13 cellular contexts compared by ENCODE assay signal in the genomic region with DNA sequence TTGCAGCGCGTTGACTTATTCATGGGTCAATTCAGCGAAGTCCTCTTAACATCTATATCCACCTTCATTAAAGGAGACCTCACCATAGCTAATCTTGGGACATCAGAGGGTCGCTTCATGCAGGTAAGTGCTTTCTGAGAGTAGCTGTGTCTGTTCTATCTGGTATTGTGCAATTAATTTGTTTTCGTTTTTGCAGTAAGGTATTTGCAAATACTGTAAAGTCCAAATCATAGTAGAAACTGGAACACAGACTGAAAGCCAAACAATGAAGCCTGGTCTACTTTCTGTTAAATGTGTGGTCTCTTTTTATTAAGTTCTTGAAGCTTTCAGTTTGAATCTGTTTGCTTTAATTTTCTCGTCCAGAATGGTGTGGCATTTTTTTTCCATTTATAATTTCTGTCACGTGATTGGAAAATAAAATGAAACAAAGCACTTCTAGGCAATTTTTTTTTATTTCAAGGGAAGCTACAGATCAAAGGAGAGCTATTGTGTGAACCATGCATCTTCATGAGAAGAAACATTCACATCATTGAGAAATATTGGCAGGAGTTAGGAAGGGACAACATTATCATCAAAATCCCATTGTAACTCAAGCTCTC. TPM values are rescaled to one million over a fixed set of nuclear protein-coding genes. Genes with fewer than 3 reads are reported as not detected.
"Had no signal": no experiment of that assay in that cellular context is flagged by ENCODE, and none has a peak within 500 bp of the region (broad histone marks: within the 10 kb centered on the region; RNA-seq: fewer than 3 reads in every experiment).

No MANE protein-coding gene starts in this region.

- H3K27ac Mint-ChIP-seq: activated CD8-positive, alpha-beta memory T cell treated with anti-CD3 and anti-CD28 coated beads, Interleukin-2, amount 10 ng/mL, durations not matched to agents 7 days and 5 days; activated naive CD8-positive, alpha-beta T cell treated with anti-CD3 and anti-CD28 coated beads, Interleukin-2, amount 10 ng/mL, durations not matched to agents 7 days and 5 days; activated T-cell treated with anti-CD3 and anti-CD28 coated beads, Interleukin-2, amount 50 U/mL, for 24 hours; mesothelial cell of epicardium; stimulated activated memory B cell treated with anti-CD40 and anti-IgM and Interleukin-4, amounts not matched to agents 10 μg/mL and 1 μg/mL and 100 μg/mL, for 72 hours; type B pancreatic cell had no signal

- H3K4me3 Mint-ChIP-seq: activated CD8-positive, alpha-beta memory T cell treated with anti-CD3 and anti-CD28 coated beads, Interleukin-2, amount 10 ng/mL, durations not matched to agents 7 days and 5 days; activated naive CD8-positive, alpha-beta T cell treated with anti-CD3 and anti-CD28 coated beads, Interleukin-2, amount 10 ng/mL, durations not matched to agents 7 days and 5 days; activated T-cell treated with anti-CD3 and anti-CD28 coated beads, Interleukin-2, amount 50 U/mL, for 24 hours; mesothelial cell of epicardium; stimulated activated memory B cell treated with anti-CD40 and anti-IgM and Interleukin-4, amounts not matched to agents 10 μg/mL and 1 μg/mL and 100 μg/mL, for 72 hours; type B pancreatic cell had no signal

- H3K27ac ChIP-seq: ascending aorta, neutrophil, right atrium auricular region, spleen had no signal

- H3K4me1 Mint-ChIP-seq: activated CD8-positive, alpha-beta memory T cell treated with anti-CD3 and anti-CD28 coated beads, Interleukin-2, amount 10 ng/mL, durations not matched to agents 7 days and 5 days; activated naive CD8-positive, alpha-beta T cell treated with anti-CD3 and anti-CD28 coated beads, Interleukin-2, amount 10 ng/mL, durations not matched to agents 7 days and 5 days had no signal

- H3K27me3 ChIP-seq: ascending aorta, neutrophil, right atrium auricular region, spleen had no signal

- H3K9me3 ChIP-seq: ascending aorta, neutrophil, right atrium auricular region, spleen had no signal

- ATAC-seq: activated CD8-positive, alpha-beta memory T cell treated with anti-CD3 and anti-CD28 coated beads, Interleukin-2, amount 10 ng/mL, durations not matched to agents 7 days and 5 days; stimulated activated memory B cell treated with anti-CD40 and anti-IgM and Interleukin-4, amounts not matched to agents 10 μg/mL and 1 μg/mL and 100 μg/mL, for 72 hours had no signal

- DNase-seq: activated CD4-positive, alpha-beta T cell treated with anti-CD3 and anti-CD28 coated beads, Interleukin-2, amount 50 U/mL, for 4 hours; activated CD8-positive, alpha-beta memory T cell treated with anti-CD3 and anti-CD28 coated beads, Interleukin-2, amount 10 ng/mL, durations not matched to agents 7 days and 5 days; activated gamma-delta T cell; activated naive CD8-positive, alpha-beta T cell treated with anti-CD3 and anti-CD28 coated beads, Interleukin-2, amount 10 ng/mL, durations not matched to agents 7 days and 5 days; activated T-cell treated with anti-CD3 and anti-CD28 coated beads, Interleukin-2, amount 50 U/mL, for 24 hours; spleen; stimulated activated CD4-positive, alpha-beta T cell treated with anti-CD3 and anti-CD28 coated beads, Interleukin-1b, Interleukin-23, amount 100 ng/mL, for 48 hours had no signal

- H3K36me3 ChIP-seq: ascending aorta, neutrophil, right atrium auricular region, spleen had no signal

- H3K36me3 Mint-ChIP-seq: activated CD8-positive, alpha-beta memory T cell treated with anti-CD3 and anti-CD28 coated beads, Interleukin-2, amount 10 ng/mL, durations not matched to agents 7 days and 5 days; activated naive CD8-positive, alpha-beta T cell treated with anti-CD3 and anti-CD28 coated beads, Interleukin-2, amount 10 ng/mL, durations not matched to agents 7 days and 5 days; stimulated activated memory B cell treated with anti-CD40 and anti-IgM and Interleukin-4, amounts not matched to agents 10 μg/mL and 1 μg/mL and 100 μg/mL, for 72 hours; type B pancreatic cell had no signal

- H3K27me3 Mint-ChIP-seq: type B pancreatic cell had no signal

- H3K4me3 ChIP-seq: ascending aorta, right atrium auricular region, spleen had no signal

- H3K9me3 Mint-ChIP-seq: activated naive CD8-positive, alpha-beta T cell treated with anti-CD3 and anti-CD28 coated beads, Interleukin-2, amount 10 ng/mL, durations not matched to agents 7 days and 5 days; activated T-cell treated with anti-CD3 and anti-CD28 coated beads, Interleukin-2, amount 50 U/mL, for 24 hours; mesothelial cell of epicardium; stimulated activated memory B cell treated with anti-CD40 and anti-IgM and Interleukin-4, amounts not matched to agents 10 μg/mL and 1 μg/mL and 100 μg/mL, for 72 hours; type B pancreatic cell had no signal

RNA-seq across cellular contexts. Expression of a gene that starts 59.8 kb away (rescaled TPM):
- total RNA-seq: activated naive CD8-positive, alpha-beta T cell treated with anti-CD3 and anti-CD28 coated beads, Interleukin-2, amount 10 ng/mL, durations not matched to agents 7 days and 5 days had no signal
